ENCODE assay signal across 9 cellular contexts in genomic region chr15:89468808-89469207, GRCh38. TPM values are rescaled to one million over a fixed set of nuclear protein-coding genes. Genes with fewer than 3 reads are reported as not detected.
DNase-seq lines count a peak whose midpoint lies in the region; ATAC-seq, FAIRE-seq and TF ChIP-seq lines count a peak whose summit lies in the region.
"Not testable (repeated sequence)": the region's sequence is repeated elsewhere in the genome, so short reads cannot be mapped to it uniquely, and the experiment has no call there.
"Had no signal": no experiment of that assay in that cellular context is flagged by ENCODE, and none has a peak within 500 bp of the region (broad histone marks: within the 10 kb centered on the region; RNA-seq: fewer than 3 reads in every experiment).

No MANE protein-coding gene starts in this region.

- H3K4me1 Mint-ChIP-seq in GM23338: peaks cover 30% of the 10 kb centered on the region
- H3K4me1 Mint-ChIP-seq in astrocyte (ENCODE audit: low read depth, unreplicated experiment): not testable (repeated sequence)

- H3K9ac ChIP-seq in HUES64 (ENCODE audit: low read depth, low read length): peak overlapping the region; percentile 43; the same call in 1 of the 2 replicates
- not testable (repeated sequence) for H3K9ac ChIP-seq in astrocyte (ENCODE audit: low read length)

- not testable (repeated sequence) for ATAC-seq in GM23338
- ATAC-seq in foreskin keratinocyte: peak; percentile 57

- not testable (repeated sequence) for H3K36me3 ChIP-seq in GM23338 (ENCODE audit: insufficient read depth); HUES64 (ENCODE audit: insufficient read depth, low read length); astrocyte (ENCODE audit: insufficient read depth, low read length)

- not testable (repeated sequence) for H3K9me3 ChIP-seq in HUES64 (ENCODE audit: insufficient read depth, low read depth, low read length); astrocyte (ENCODE audit: insufficient read depth, low read depth, low read length)

- TF ChIP-seq CTCF in GM23338 (conservative IDR thresholded peaks at IDR 0.05; ENCODE audit: low read depth in 2 of 2); RWPE1 (conservative IDR thresholded peaks at IDR 0.05; ENCODE audit: low read depth); astrocyte (IDR thresholded peaks at IDR 0.05; ENCODE audit: insufficient read depth, low read depth, low read length); choroid plexus epithelial cell (conservative IDR thresholded peaks at IDR 0.05; ENCODE audit: low read depth, low read length); foreskin keratinocyte (conservative IDR thresholded peaks at IDR 0.05): not testable (repeated sequence)

- not testable (repeated sequence) for H3K27me3 ChIP-seq in GM23338 (ENCODE audit: insufficient read depth); astrocyte (ENCODE audit: insufficient read depth, low read length)
- H3K27me3 ChIP-seq in HUES64 (ENCODE audit: insufficient read depth, low read length): peaks cover 19% of the 10 kb centered on the region
- H3K27me3 ChIP-seq in foreskin keratinocyte: peaks cover 19% of the 10 kb centered on the region

- peak overlapping the region; percentile 70 for H3K27ac Mint-ChIP-seq in GM23338
- peak overlapping the region; percentile 53 for H3K27ac Mint-ChIP-seq in astrocyte (ENCODE audit: unreplicated experiment)

- CTCF ChIA-PET in RWPE1 (lab: Yijun Ruan, JAX): not testable (repeated sequence)

- H3K4me1 ChIP-seq in GM23338 (ENCODE audit: insufficient read depth) (peaks cover 20% of the 10 kb centered on the region), HUES64 (ENCODE audit: insufficient read depth, low read length) (peaks cover 18% of the 10 kb centered on the region)
- not testable (repeated sequence) for H3K4me1 ChIP-seq in astrocyte (ENCODE audit: insufficient read depth, low read length); foreskin keratinocyte

- not testable (repeated sequence) for H3K79me2 ChIP-seq in GM23338 (replicated peaks; ENCODE audit: insufficient read depth); astrocyte (ENCODE audit: insufficient read depth, low read length)

- H3K27me3 Mint-ChIP-seq in GM23338 (ENCODE audit: insufficient read depth, low read depth, poor library complexity): not testable (repeated sequence)
- H3K27me3 Mint-ChIP-seq in astrocyte (ENCODE audit: low read depth, unreplicated experiment): peaks cover 67% of the 10 kb centered on the region

- not testable (repeated sequence) for H4K20me1 ChIP-seq in GM23338 (replicated peaks; ENCODE audit: insufficient read depth); astrocyte (ENCODE audit: insufficient read depth, low read length)

- DNase-seq in GM23338 (ENCODE audit: low spot score) (peak; percentile 61), RWPE1 (ENCODE audit: low spot score) (peak; percentile 41), choroid plexus epithelial cell (ENCODE audit: low read depth) (peak; percentile 30), foreskin keratinocyte (peak; percentile 51 to 69), kidney glomerular epithelial cell (lab: John Stamatoyannopoulos, UW) (peak; percentile 29)
- not testable (repeated sequence) for DNase-seq in astrocyte (ENCODE audit: low read depth)

- 0 out of 2 replicates have a peak overlapping the region, but pooled peaks have one; percentile 56 for H3K4me3 ChIP-seq in GM23338
- H3K4me3 ChIP-seq in HUES64 (ENCODE audit: low read length); astrocyte (ENCODE audit: insufficient read depth, low read depth, low read length); choroid plexus epithelial cell (ENCODE audit: low read depth, low read length): not testable (repeated sequence)

- not testable (repeated sequence) for H3F3A ChIP-seq in GM23338 (replicated peaks; ENCODE audit: low read depth)

- 18% methylated on average over 1 of the region's 1 CpG for WGBS in HUES64

- H3K9me3 Mint-ChIP-seq in GM23338; astrocyte (ENCODE audit: unreplicated experiment): not testable (repeated sequence)

- H3K4me2 ChIP-seq in GM23338: peak overlapping the region; percentile 87
- H3K4me2 ChIP-seq in astrocyte (ENCODE audit: low read length): peak overlapping the region; percentile 34

- H3K27ac ChIP-seq in GM23338 (ENCODE audit: low read depth): peak overlapping the region; percentile 73
- peak overlapping the region; percentile 87; the same call in 1 of the 2 replicates for H3K27ac ChIP-seq in HUES64 (ENCODE audit: low read depth, low read length)
- not testable (repeated sequence) for H3K27ac ChIP-seq in RWPE1; astrocyte (ENCODE audit: low read depth, low read length); foreskin keratinocyte

- POLR2A ChIA-PET in RWPE1 (lab: Yijun Ruan, JAX; ENCODE audit: low non-redundant PET): not testable (repeated sequence)

- H3K4me3 Mint-ChIP-seq in GM23338: peak overlapping the region; percentile 56; the same call in 1 of the 3 replicates
- not testable (repeated sequence) for H3K4me3 Mint-ChIP-seq in astrocyte (ENCODE audit: unreplicated experiment)

- H3K36me3 Mint-ChIP-seq in GM23338 (ENCODE audit: low read depth); astrocyte (ENCODE audit: low read depth, unreplicated experiment): not testable (repeated sequence)

- not testable (repeated sequence) for FAIRE-seq in astrocyte (lab: Jason Lieb, UNC)

- H2AFZ ChIP-seq in GM23338; astrocyte (ENCODE audit: low read depth, low read length): not testable (repeated sequence)

- H3K9me2 ChIP-seq in GM23338 (ENCODE audit: insufficient read depth): not testable (repeated sequence)

RNA-seq across cellular contexts. Expression of gene RHCG, which starts 27.6 kb away (rescaled TPM):
- total RNA-seq in GM23338 (2014; rRNA removed; shearing (Covaris generic)): 0.63 TPM in 1 of 2 replicates, not detected in the other
- polyA plus RNA-seq in GM23338 (2016; fragmentation: Nextera tagmentation; extraction: Ambion mirVana) (0.21 and 0.35 TPM in 2 replicates), foreskin keratinocyte (0.66 TPM in 2 replicates)
- polyA plus RNA-seq in HUES64 (2013, experiment 1 of 2): 0.20 TPM
- not detected for polyA plus RNA-seq in HUES64 (2013, experiment 2 of 2)
- total RNA-seq in astrocyte (0.18 TPM in 1 of 2 replicates, not detected in the other), foreskin keratinocyte (0.54 and 0.56 TPM in 2 replicates)
- total RNA-seq: OCI-LY7, RPMI7951 had no signal
